In genomic region chr21:38807987-38808386, GRCh38 we compare ENCODE assay signal across 9 cellular contexts. TPM values are rescaled to one million over a fixed set of nuclear protein-coding genes. Genes with fewer than 3 reads are reported as not detected.
DNase-seq lines count a peak whose midpoint lies in the region; ATAC-seq and TF ChIP-seq lines count a peak whose summit lies in the region.
"Had no signal": no experiment of that assay in that cellular context is flagged by ENCODE, and none has a peak within 500 bp of the region (broad histone marks: within the 10 kb centered on the region; RNA-seq: fewer than 3 reads in every experiment).

No MANE protein-coding gene starts in this region.

- H3K36me3 Mint-ChIP-seq in HFFc6 (ENCODE audit: low read depth), result peaks cover 35% of the 10 kb centered on the region

- CTCF ChIA-PET in A673 (lab: Charles Lee), result interaction anchor here (0.6 to 0.7 kb wide), 2 partner anchors 92 to 302 kb away, joined by 3 to 5 read pairs; no protein-coding TSS in a partner anchor
- CTCF ChIA-PET in mammary epithelial cell (lab: Charles Lee; ENCODE audit: low non-redundant PET), result interaction anchor here (1.7 kb wide), 1 partner anchor 9 kb away, joined by 3 read pairs; no protein-coding TSS in a partner anchor

- H3K79me2 ChIP-seq in mammary epithelial cell (ENCODE audit: insufficient read depth, low read length), result peaks cover 59% of the 10 kb centered on the region

- intact Hi-C loops in A673 (cut with micrococcal nuclease; ENCODE audit: unreplicated experiment) (loop anchor here (5.0 to 10.0 kb wide), 2 partner anchors 76 to 327 kb away; no protein-coding TSS in a partner anchor), mammary epithelial cell (cut with micrococcal nuclease) (loop anchor here (1.0 to 10.0 kb wide), 7 partner anchors 35 to 303 kb away; no protein-coding TSS in a partner anchor), body of pancreas (cut with DNase I) (no loop called here)

- TF ChIP-seq CTCF in A673 (conservative IDR thresholded peaks at IDR 0.05; ENCODE audit: low read depth, low read length), result no peak
- no peak for TF ChIP-seq CTCF in HFFc6 (IDR thresholded peaks at IDR 0.05)
- no peak for TF ChIP-seq CTCF in mammary epithelial cell (conservative IDR thresholded peaks at IDR 0.05 in 1 of 2, IDR thresholded peaks at IDR 0.05 in 1 of 2; ENCODE audit: extremely low read depth in 1 of 2, insufficient read depth in 1 of 2, low read depth in 1 of 2, low read length in 2 of 2)
- TF ChIP-seq CTCF in body of pancreas (IDR thresholded peaks at IDR 0.05), result no peak

- H4K20me1 ChIP-seq in mammary epithelial cell (ENCODE audit: insufficient read depth, low read length), result no peaks in the 10 kb centered on the region

- H3K27ac Mint-ChIP-seq in HFFc6, result peak overlapping the region; percentile 84

- H3K4me3 Mint-ChIP-seq in HFFc6, result peak overlapping the region; percentile 92

- H3K4me1 ChIP-seq in A673 (ENCODE audit: insufficient read depth, low read length, poor library complexity, severe bottlenecking) (peaks cover 41% of the 10 kb centered on the region), mammary epithelial cell (ENCODE audit: insufficient read depth, low read length) (peaks cover 45% of the 10 kb centered on the region), mucosa of rectum (ENCODE audit: control insufficient read depth in 2 of 2, insufficient read depth in 2 of 2, low read length in 2 of 2) (peaks cover 35 to 46% of the 10 kb centered on the region in 2 donors), body of pancreas (peaks cover 18% of the 10 kb centered on the region)

- H3K9me3 ChIP-seq in A673 (ENCODE audit: low read depth, low read length, poor library complexity, severe bottlenecking) (no peaks in the 10 kb centered on the region), mammary epithelial cell (replicated peaks; ENCODE audit: insufficient read depth, low read length) (no peaks in the 10 kb centered on the region), mucosa of rectum (ENCODE audit: control insufficient read depth in 2 of 2, low read length in 2 of 2) (no peaks in the 10 kb centered on the region), body of pancreas (no peaks in the 10 kb centered on the region)

- POLR2A ChIA-PET in A673 (lab: Charles Lee; ENCODE audit: low non-redundant PET), result interaction anchor here (0.5 to 0.7 kb wide), 2 partner anchors 9 to 78 kb away, joined by 3 to 4 read pairs; no protein-coding TSS in a partner anchor

- BruUV-seq in A673 (replicated peaks; lab: Mats Ljungman, UMichigan) (no TSS peak), mammary epithelial cell (replicated peaks; lab: Mats Ljungman, UMichigan) (no TSS peak)

- H2AFZ ChIP-seq in mammary epithelial cell (ENCODE audit: low read depth, low read length), result no peak overlapping the region

- no peaks in the 10 kb centered on the region for H3K27me3 ChIP-seq in A673 (replicated peaks; ENCODE audit: insufficient read depth, low read depth, low read length, poor library complexity)
- no peaks in the 10 kb centered on the region for H3K27me3 ChIP-seq in mammary epithelial cell (ENCODE audit: insufficient read depth, low read length)
- no peaks in the 10 kb centered on the region for H3K27me3 ChIP-seq in mucosa of rectum (ENCODE audit: control insufficient read depth in 2 of 2, insufficient read depth in 2 of 2, low read length in 2 of 2)
- H3K27me3 ChIP-seq in body of pancreas, result no peaks in the 10 kb centered on the region

- peak overlapping the region; percentile 99 for H3K4me2 ChIP-seq in mammary epithelial cell (ENCODE audit: insufficient read depth, low read depth, low read length)

- peaks cover 2% of the 10 kb centered on the region; the same call in 1 of the 2 replicates for H3K27me3 Mint-ChIP-seq in HFFc6 (ENCODE audit: insufficient read depth)

- no peak for TF ChIP-seq POLR2A in body of pancreas (IDR thresholded peaks at IDR 0.05)

- H3K4me1 Mint-ChIP-seq in HFFc6 (ENCODE audit: low read depth), result peaks cover 72% of the 10 kb centered on the region

- 91% methylated on average over 5 of the region's 5 CpGs for WGBS in mammary epithelial cell (ENCODE audit: low coverage, missing lambda C conversion rate)
- WGBS in body of pancreas, 2 donors, result 71 to 94% methylated on average over 5 of the region's 5 CpGs

- in situ Hi-C loops in mammary epithelial cell (cut with MboI; ENCODE audit: low sequenced_read_pairs in 2 of 2), result loop anchor here in 1 of 2 donors (5.0 to 10.0 kb wide), 2 partner anchors 71 to 327 kb away; no protein-coding TSS in a partner anchor

- H3K9ac ChIP-seq in mammary epithelial cell (ENCODE audit: insufficient read depth, low read length) (peak overlapping the region; percentile 99), mucosa of rectum (ENCODE audit: low read depth in 1 of 2, low read length in 2 of 2) (peak overlapping the region; percentile 92 to 98)

- H3K9me3 Mint-ChIP-seq in HFFc6, result no peaks in the 10 kb centered on the region

- dilution Hi-C loops in mammary epithelial cell (cut with HindIII; ENCODE audit: low sequenced_read_pairs), result loop anchor here (10.0 kb wide), 1 partner anchor 327 kb away; no protein-coding TSS in a partner anchor

- H3K4me3 ChIP-seq in A673 (ENCODE audit: low read depth, low read length, poor library complexity, severe bottlenecking) (peak overlapping the region; percentile 87), mammary epithelial cell (replicated peaks in 1 of 3; ENCODE audit: insufficient read depth in 1 of 3, low read depth in 2 of 3, low read length in 3 of 3) (peak overlapping the region; percentile 88 to 93 (median 89)), mucosa of rectum (ENCODE audit: low read length in 2 of 2) (peak overlapping the region; percentile 81 to 93), body of pancreas (no peak overlapping the region)

- DNase-seq in A673 (ENCODE audit: low spot score), result no peak
- DNase-seq in HFFc6, result no peak
- DNase-seq in mammary epithelial cell, result no peak
- DNase-seq in SIG-M5 (lab: John Stamatoyannopoulos, UW), result no peak
- DNase-seq in body of pancreas, result no peak
- DNase-seq in kidney tubule cell (ENCODE audit: low spot score), result no peak
- DNase-seq: activated CD4-positive, alpha-beta T cell treated with anti-CD3 and anti-CD28 coated beads, Interleukin-2, amount 50 U/mL, for 48 hours had no signal

- H3K27ac ChIP-seq in A673 (ENCODE audit: low read depth, low read length, poor library complexity, severe bottlenecking) (peak overlapping the region; percentile 88), mammary epithelial cell (ENCODE audit: insufficient read depth, low read depth, low read length) (peak overlapping the region; percentile 90), mucosa of rectum (ENCODE audit: low read depth in 2 of 2, low read length in 2 of 2) (peak overlapping the region; percentile 97 to 98), body of pancreas (peak overlapping the region in 2 of 4 donors; percentile 31 to 95)

- H3K36me3 ChIP-seq in A673 (ENCODE audit: insufficient read depth, low read length, poor library complexity, severe bottlenecking) (peaks cover 11% of the 10 kb centered on the region), mammary epithelial cell (ENCODE audit: insufficient read depth, low read length) (peaks cover 10% of the 10 kb centered on the region), mucosa of rectum (ENCODE audit: control insufficient read depth in 2 of 2, insufficient read depth in 2 of 2, low read length in 2 of 2) (peaks cover 9 to 27% of the 10 kb centered on the region in 2 donors), body of pancreas (replicated peaks in 1 of 2; ENCODE audit: insufficient read depth in 1 of 2, low read depth in 2 of 2) (peaks cover 0 to 3% of the 10 kb centered on the region in 2 donors)

- no peak for ATAC-seq in body of pancreas
- ATAC-seq in HG02678 (IDR thresholded peaks at IDR 0.05; ENCODE audit: unreplicated experiment), result no peak

RNA-seq across cellular contexts. Expression of gene ETS2, which starts 2.3 kb away (rescaled TPM):
- total RNA-seq in A673 (2021), result 35.1 and 45.6 TPM in 2 replicates
- 10 to 100 TPM; 23.2 to 33.3 (median 29.0) TPM for total RNA-seq in HFFc6 (2021; fragmentation: NEBNext Ultra II Directional; extraction: Animal tissue kit (Norgen Biotek cat#: 25700))
- 10 to 100 TPM; 60.3 to 62.3 TPM for total RNA-seq in mammary epithelial cell
- 21.9 TPM for polyA plus RNA-seq in mammary epithelial cell
- 27.6 TPM for polyA minus RNA-seq in mammary epithelial cell
- total RNA-seq in body of pancreas, result 10 to 100 TPM; 17.9 to 25.7 TPM

Comparison
In these comparisons a context has a peak if more than half of its experiments do, and no peak if none do; other contexts are left out.
1. H3K4me3 ChIP-seq: peak in A673 (single experiment), mammary epithelial cell (3 of 3) and mucosa of rectum (2 of 2); none in body of pancreas (0 of 2).